ENCODE assay signal across 8 cellular contexts in genomic region chr14:24673534-24674203, GRCh38. TPM values are rescaled to one million over a fixed set of nuclear protein-coding genes. Genes with fewer than 3 reads are reported as not detected.
DNase-seq lines count a peak whose midpoint lies in the region; ATAC-seq lines count a peak whose summit lies in the region.

No MANE protein-coding gene starts in this region.

- DNase-seq in COLO829 (ENCODE audit: low spot score) = peak; percentile 17
- peak; percentile 44 to 56 for DNase-seq in NOMO-1 (lab: John Stamatoyannopoulos, UW; ENCODE audit: unreplicated experiment in 2 of 2)
- peak; percentile 50 for DNase-seq in activated T-helper 9 cell treated with anti-CD3 and anti-CD28 coated beads, Interleukin-2, amount 50 U/mL, for 16 hours (ENCODE audit: low read depth)
- peak; percentile 37 to 67 (median 55) for DNase-seq in stimulated activated CD4-positive, alpha-beta T cell treated with anti-CD3 and anti-CD28 coated beads, TNF-alpha, amount 100 ng/mL, for 48 hours (ENCODE audit: low read depth in 3 of 3)
- no peak for DNase-seq in H4 (ENCODE audit: low spot score)
- DNase-seq in dedifferentiated amniotic fluid mesenchymal stem cell (ENCODE audit: extremely low spot score) = no peak
- no peak for DNase-seq in NCI-H226

- ATAC-seq in GM21825 (IDR thresholded peaks at IDR 0.05; ENCODE audit: unreplicated experiment) = peak; percentile 56

RNA-seq across cellular contexts. Expression of gene GZMB, which starts 39.7 kb away (rescaled TPM):
- total RNA-seq in H4 (2014; rRNA removed; shearing (Covaris generic)) = not detected in 2 replicates

Comparison
In these comparisons a context has a peak if more than half of its experiments do, and no peak if none do; other contexts are left out.
1. DNase-seq: peak in COLO829 (single experiment), NOMO-1 (2 of 2), activated T-helper 9 cell treated with anti-CD3 and anti-CD28 coated beads, Interleukin-2, amount 50 U/mL, for 16 hours (single experiment) and stimulated activated CD4-positive, alpha-beta T cell treated with anti-CD3 and anti-CD28 coated beads, TNF-alpha, amount 100 ng/mL, for 48 hours (3 of 3); none in H4 (single experiment), dedifferentiated amniotic fluid mesenchymal stem cell (single experiment) and NCI-H226 (single experiment).